In the genomic region with DNA sequence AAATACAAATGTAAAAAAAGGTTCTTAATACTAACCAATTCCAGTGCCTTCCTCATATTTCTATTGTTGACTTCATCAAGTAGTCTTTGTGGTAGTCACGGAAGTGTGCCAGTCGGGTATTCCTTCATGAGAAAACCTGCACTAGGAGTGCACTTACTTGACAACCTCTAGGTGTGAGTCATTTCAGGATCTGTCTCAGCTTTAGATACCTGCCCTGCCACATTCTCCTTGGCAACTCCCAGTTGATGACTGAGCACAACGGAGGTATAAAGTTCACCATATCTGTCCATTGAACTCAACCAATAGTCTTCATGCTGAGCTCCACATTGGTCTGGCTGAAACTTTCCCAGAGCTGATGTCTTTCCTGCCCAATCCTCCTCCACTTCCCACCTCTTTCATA, we compare ENCODE assay signal across 19 cellular contexts.
"Had no signal": no experiment of that assay in that cellular context is flagged by ENCODE, and none has a peak within 500 bp of the region (broad histone marks: within the 10 kb centered on the region; RNA-seq: fewer than 3 reads in every experiment).

No MANE protein-coding gene starts in this region.

- FAIRE-seq: frontal cortex had no signal

- H3K4me3 Mint-ChIP-seq: activated B cell treated with CpG ODN at 0.5 μM for 24 hours; activated CD4-positive, alpha-beta memory T cell treated with anti-CD3 and anti-CD28 coated beads for 36 hours; activated naive CD8-positive, alpha-beta T cell; effector memory CD8-positive, alpha-beta T cell; naive thymus-derived CD4-positive, alpha-beta T cell; neural progenitor cell; stimulated activated naive CD8-positive, alpha-beta T cell treated with anti-CD3 and anti-CD28 coated beads, Interleukin-15, Interleukin-2, amounts not matched to agents 100 ng/mL and 50 ng/mL, for 24 hours had no signal

- H3K4me2 ChIP-seq: neural progenitor cell had no signal

- H3K9me3 ChIP-seq: tibial nerve had no signal

- H3K27ac ChIP-seq: cardiac muscle cell, neural progenitor cell, psoas muscle, tibial nerve had no signal

- H3K9ac ChIP-seq: neural progenitor cell had no signal

- ATAC-seq: effector memory CD8-positive, alpha-beta T cell; naive thymus-derived CD4-positive, alpha-beta T cell; psoas muscle; right cardiac atrium had no signal

- H2AFZ ChIP-seq: neural progenitor cell had no signal

- H3K27me3 Mint-ChIP-seq: activated B cell treated with CpG ODN at 0.5 μM for 24 hours; activated CD4-positive, alpha-beta memory T cell treated with anti-CD3 and anti-CD28 coated beads for 36 hours; activated naive CD8-positive, alpha-beta T cell; effector memory CD8-positive, alpha-beta T cell; naive thymus-derived CD4-positive, alpha-beta T cell; stimulated activated naive CD8-positive, alpha-beta T cell treated with anti-CD3 and anti-CD28 coated beads, Interleukin-15, Interleukin-2, amounts not matched to agents 100 ng/mL and 50 ng/mL, for 24 hours had no signal

- H3K36me3 ChIP-seq: cardiac muscle cell, neural progenitor cell, tibial nerve had no signal

- H3K36me3 Mint-ChIP-seq: activated CD4-positive, alpha-beta memory T cell treated with anti-CD3 and anti-CD28 coated beads for 36 hours; activated naive CD8-positive, alpha-beta T cell; naive thymus-derived CD4-positive, alpha-beta T cell; neural progenitor cell had no signal

- H3K27me3 ChIP-seq: cardiac muscle cell, neural progenitor cell, tibial nerve had no signal

- DNase-seq: activated B cell treated with CpG ODN at 0.5 μM for 24 hours; activated CD4-positive, alpha-beta memory T cell treated with anti-CD3 and anti-CD28 coated beads for 36 hours; activated CD4-positive, alpha-beta T cell treated with anti-CD3 and anti-CD28 coated beads for 4 hours; activated T-cell treated with anti-CD3 and anti-CD28 coated beads for 4 hours; dermis blood vessel endothelial cell; effector memory CD8-positive, alpha-beta T cell; head of caudate nucleus; kidney glomerular epithelial cell; mesenchymal stem cell; naive thymus-derived CD4-positive, alpha-beta T cell; psoas muscle; right cardiac atrium; SW 1271 had no signal

- H3K4me3 ChIP-seq: cardiac muscle cell, neural progenitor cell, psoas muscle, tibial nerve had no signal

- H3K27ac Mint-ChIP-seq: activated B cell treated with CpG ODN at 0.5 μM for 24 hours; activated CD4-positive, alpha-beta memory T cell treated with anti-CD3 and anti-CD28 coated beads for 36 hours; activated naive CD8-positive, alpha-beta T cell; effector memory CD8-positive, alpha-beta T cell; naive thymus-derived CD4-positive, alpha-beta T cell; neural progenitor cell; stimulated activated naive CD8-positive, alpha-beta T cell treated with anti-CD3 and anti-CD28 coated beads, Interleukin-15, Interleukin-2, amounts not matched to agents 100 ng/mL and 50 ng/mL, for 24 hours had no signal

- H3K4me1 ChIP-seq: neural progenitor cell, psoas muscle, tibial nerve had no signal

- H3K4me1 Mint-ChIP-seq: activated B cell treated with CpG ODN at 0.5 μM for 24 hours; naive thymus-derived CD4-positive, alpha-beta T cell; neural progenitor cell had no signal
